ENCODE assay signal across 27 cellular contexts in genomic region chr16:5854027-5854426, GRCh38.
DNase-seq lines count a peak whose midpoint lies in the region; ATAC-seq, FAIRE-seq and TF ChIP-seq lines count a peak whose summit lies in the region.
"Had no signal": no experiment of that assay in that cellular context is flagged by ENCODE, and none has a peak within 500 bp of the region (broad histone marks: within the 10 kb centered on the region; RNA-seq: fewer than 3 reads in every experiment).

No MANE protein-coding gene starts in this region.

- H3K27me3 ChIP-seq in mammary epithelial cell (ENCODE audit: insufficient read depth, low read length): no peaks in the 10 kb centered on the region
- H3K27me3 ChIP-seq in breast epithelium: no peaks in the 10 kb centered on the region
- H3K27me3 ChIP-seq: BLaER1 treated with 17β-estradiol and CSF1 and Interleukin-3, amounts not matched to agents 10 nM and 100 nM had no signal

- H3K27ac ChIP-seq in mammary epithelial cell (ENCODE audit: insufficient read depth, low read depth, low read length): no peak overlapping the region
- H3K27ac ChIP-seq in breast epithelium: no peak overlapping the region
- H3K27ac ChIP-seq in kidney (ENCODE audit: low read depth in 2 of 2, low read length in 2 of 2): no peak overlapping the region
- H3K27ac ChIP-seq: 22Rv1; A549; BLaER1 treated with 17β-estradiol and CSF1 and Interleukin-3, amounts not matched to agents 10 nM and 100 nM had no signal

- POLR2A ChIA-PET in activated CD4-positive, alpha-beta T cell treated with anti-CD3 and anti-CD28 coated beads for 36 hours (lab: Charles Lee): no interaction called here

- dilution Hi-C loops in mammary epithelial cell (cut with HindIII; ENCODE audit: low sequenced_read_pairs): no loop called here

- no peaks in the 10 kb centered on the region for H4K20me1 ChIP-seq in mammary epithelial cell (ENCODE audit: insufficient read depth, low read length)
- H4K20me1 ChIP-seq: BLaER1 treated with 17β-estradiol and CSF1 and Interleukin-3, amounts not matched to agents 10 nM and 100 nM had no signal

- peak; percentile 23 for ATAC-seq in activated CD4-positive, alpha-beta T cell treated with anti-CD3 and anti-CD28 coated beads for 36 hours
- ATAC-seq in stimulated activated effector memory CD8-positive, alpha-beta T cell treated with anti-CD3 and anti-CD28 coated beads, Interleukin-12 subunit alpha, Interleukin-12 subunit beta, amount 100 ng/mL, for 72 hours: peak; percentile 62
- ATAC-seq: A549 had no signal

- H3K79me2 ChIP-seq in mammary epithelial cell (ENCODE audit: insufficient read depth, low read length): no peaks in the 10 kb centered on the region

- in situ Hi-C loops in mammary epithelial cell (cut with MboI; ENCODE audit: low sequenced_read_pairs in 2 of 2): no loop called here

- no peaks in the 10 kb centered on the region for H3K4me1 ChIP-seq in mammary epithelial cell (ENCODE audit: insufficient read depth, low read length)
- no peaks in the 10 kb centered on the region for H3K4me1 ChIP-seq in breast epithelium
- H3K4me1 ChIP-seq in kidney (ENCODE audit: control insufficient read depth in 1 of 2, insufficient read depth in 1 of 2, low read depth in 1 of 2, low read length in 2 of 2): no peaks in the 10 kb centered on the region
- H3K4me1 ChIP-seq: A549; BLaER1 treated with 17β-estradiol and CSF1 and Interleukin-3, amounts not matched to agents 10 nM and 100 nM had no signal

- H3K36me3 ChIP-seq in mammary epithelial cell (ENCODE audit: insufficient read depth, low read length) (no peaks in the 10 kb centered on the region), breast epithelium (no peaks in the 10 kb centered on the region), kidney (ENCODE audit: control insufficient read depth in 1 of 2, insufficient read depth in 2 of 2, low read length in 2 of 2) (no peaks in the 10 kb centered on the region)
- H3K36me3 ChIP-seq: BLaER1 treated with 17β-estradiol and CSF1 and Interleukin-3, amounts not matched to agents 10 nM and 100 nM had no signal

- TF ChIP-seq CTCF in mammary epithelial cell (conservative IDR thresholded peaks at IDR 0.05 in 1 of 2, IDR thresholded peaks at IDR 0.05 in 1 of 2; ENCODE audit: extremely low read depth in 1 of 2, insufficient read depth in 1 of 2, low read depth in 1 of 2, low read length in 2 of 2): no peak
- no peak for TF ChIP-seq CTCF in breast epithelium (IDR thresholded peaks at IDR 0.05)
- TF ChIP-seq CTCF in kidney (IDR thresholded peaks at IDR 0.05; ENCODE audit: borderline replicate concordance, extremely low read depth, insufficient read depth): no peak

- no peak for DNase-seq in activated CD4-positive, alpha-beta T cell treated with anti-CD3 and anti-CD28 coated beads for 36 hours
- DNase-seq in activated CD4-positive, alpha-beta T cell treated with anti-CD3 and anti-CD28 coated beads for 1 hour: no peak
- DNase-seq in mammary epithelial cell: peak; percentile 29
- no peak for DNase-seq in breast epithelium (ENCODE audit: low spot score in 2 of 2)
- DNase-seq in activated T-helper 2 cell treated with anti-CD3 and anti-CD28 coated beads, Interferon-gamma antibody, Interleukin-2, Interleukin-4, amounts not matched to agents 10 μg/mL and 5 μg/mL and 100 μg/mL, durations not matched to agents 14 hours and 24 hours and 36 hours (ENCODE audit: low spot score): no peak
- no peak for DNase-seq in stimulated activated effector memory CD8-positive, alpha-beta T cell treated with anti-CD3 and anti-CD28 coated beads, Interleukin-12 subunit alpha, Interleukin-12 subunit beta, amount 100 ng/mL, for 72 hours (ENCODE audit: low spot score in 2 of 2)
- no peak for DNase-seq in kidney
- no peak for DNase-seq in cerebellar cortex (ENCODE audit: low spot score)
- DNase-seq: AML-193; CD4-positive, alpha-beta memory T cell; CD4-positive, CD25-positive, alpha-beta regulatory T cell; CD8-positive, alpha-beta memory T cell; COR-L47; DMS 273 treated with DMSO at 0.1 percent for 48 hours; DMS153; DMS53; DMS79; DND-41; EL; GDM1 had no signal

- H3K27ac Mint-ChIP-seq in activated CD4-positive, alpha-beta T cell treated with anti-CD3 and anti-CD28 coated beads for 36 hours: no peak overlapping the region
- H3K27ac Mint-ChIP-seq in activated T-helper 2 cell treated with anti-CD3 and anti-CD28 coated beads, Interferon-gamma antibody, Interleukin-2, Interleukin-4, amounts not matched to agents 10 μg/mL and 5 μg/mL and 100 μg/mL, durations not matched to agents 14 hours and 24 hours and 36 hours: peak overlapping the region; percentile 63
- H3K27ac Mint-ChIP-seq in stimulated activated effector memory CD8-positive, alpha-beta T cell treated with anti-CD3 and anti-CD28 coated beads, Interleukin-12 subunit alpha, Interleukin-12 subunit beta, amount 100 ng/mL, for 72 hours: no peak overlapping the region
- H3K27ac Mint-ChIP-seq: B cell; CD14-positive monocyte; CD4-positive, alpha-beta memory T cell; CD4-positive, CD25-positive, alpha-beta regulatory T cell had no signal

- no peak overlapping the region for H3K9ac ChIP-seq in mammary epithelial cell (ENCODE audit: insufficient read depth, low read length)
- no peak overlapping the region for H3K9ac ChIP-seq in kidney (ENCODE audit: low read length in 2 of 2)
- H3K9ac ChIP-seq: BLaER1 treated with 17β-estradiol and CSF1 and Interleukin-3, amounts not matched to agents 10 nM and 100 nM had no signal

- no peak overlapping the region for H3K4me2 ChIP-seq in mammary epithelial cell (ENCODE audit: insufficient read depth, low read depth, low read length)
- H3K4me2 ChIP-seq: A549; BLaER1 treated with 17β-estradiol and CSF1 and Interleukin-3, amounts not matched to agents 10 nM and 100 nM had no signal

- H2AFZ ChIP-seq in mammary epithelial cell (ENCODE audit: low read depth, low read length): no peak overlapping the region

- H3K4me3 ChIP-seq in mammary epithelial cell (replicated peaks in 1 of 3; ENCODE audit: insufficient read depth in 1 of 3, low read depth in 2 of 3, low read length in 3 of 3) (no peak overlapping the region), breast epithelium (no peak overlapping the region), kidney (ENCODE audit: low read length in 2 of 2) (no peak overlapping the region)
- H3K4me3 ChIP-seq: A549; BLaER1 treated with 17β-estradiol and CSF1 and Interleukin-3, amounts not matched to agents 10 nM and 100 nM had no signal

- peaks cover 25% of the 10 kb centered on the region for H3K9me3 ChIP-seq in mammary epithelial cell (replicated peaks; ENCODE audit: insufficient read depth, low read length)
- H3K9me3 ChIP-seq in breast epithelium: no peaks in the 10 kb centered on the region
- H3K9me3 ChIP-seq in kidney (ENCODE audit: control insufficient read depth in 1 of 2, low read length in 2 of 2): peaks cover 2 to 4% of the 10 kb centered on the region in 2 donors
- H3K9me3 ChIP-seq: A549; BLaER1 treated with 17β-estradiol and CSF1 and Interleukin-3, amounts not matched to agents 10 nM and 100 nM had no signal

- H3K27me3 Mint-ChIP-seq in activated CD4-positive, alpha-beta T cell treated with anti-CD3 and anti-CD28 coated beads for 36 hours: no peaks in the 10 kb centered on the region
- no peaks in the 10 kb centered on the region for H3K27me3 Mint-ChIP-seq in activated T-helper 2 cell treated with anti-CD3 and anti-CD28 coated beads, Interferon-gamma antibody, Interleukin-2, Interleukin-4, amounts not matched to agents 10 μg/mL and 5 μg/mL and 100 μg/mL, durations not matched to agents 14 hours and 24 hours and 36 hours (ENCODE audit: low read depth)
- H3K27me3 Mint-ChIP-seq: B cell; CD4-positive, CD25-positive, alpha-beta regulatory T cell; CD8-positive, alpha-beta memory T cell had no signal

- H3K4me1 Mint-ChIP-seq in activated CD4-positive, alpha-beta T cell treated with anti-CD3 and anti-CD28 coated beads for 36 hours: no peaks in the 10 kb centered on the region
- H3K4me1 Mint-ChIP-seq in activated T-helper 2 cell treated with anti-CD3 and anti-CD28 coated beads, Interferon-gamma antibody, Interleukin-2, Interleukin-4, amounts not matched to agents 10 μg/mL and 5 μg/mL and 100 μg/mL, durations not matched to agents 14 hours and 24 hours and 36 hours (ENCODE audit: low read depth): peaks cover 2% of the 10 kb centered on the region
- H3K4me1 Mint-ChIP-seq in stimulated activated effector memory CD8-positive, alpha-beta T cell treated with anti-CD3 and anti-CD28 coated beads, Interleukin-12 subunit alpha, Interleukin-12 subunit beta, amount 100 ng/mL, for 72 hours: no peaks in the 10 kb centered on the region
- H3K4me1 Mint-ChIP-seq: B cell; CD14-positive monocyte; CD4-positive, alpha-beta memory T cell; CD4-positive, CD25-positive, alpha-beta regulatory T cell; CD8-positive, alpha-beta memory T cell had no signal

- H3K36me3 Mint-ChIP-seq in activated CD4-positive, alpha-beta T cell treated with anti-CD3 and anti-CD28 coated beads for 36 hours (ENCODE audit: low read depth): no peaks in the 10 kb centered on the region
- H3K36me3 Mint-ChIP-seq in activated T-helper 2 cell treated with anti-CD3 and anti-CD28 coated beads, Interferon-gamma antibody, Interleukin-2, Interleukin-4, amounts not matched to agents 10 μg/mL and 5 μg/mL and 100 μg/mL, durations not matched to agents 14 hours and 24 hours and 36 hours (ENCODE audit: low read depth): no peaks in the 10 kb centered on the region
- H3K36me3 Mint-ChIP-seq in stimulated activated effector memory CD8-positive, alpha-beta T cell treated with anti-CD3 and anti-CD28 coated beads, Interleukin-12 subunit alpha, Interleukin-12 subunit beta, amount 100 ng/mL, for 72 hours: no peaks in the 10 kb centered on the region
- H3K36me3 Mint-ChIP-seq: CD14-positive monocyte; CD4-positive, alpha-beta memory T cell; CD4-positive, CD25-positive, alpha-beta regulatory T cell; CD8-positive, alpha-beta memory T cell had no signal

- FAIRE-seq in kidney (lab: Jason Lieb, UNC): no peak
- FAIRE-seq: A549, GM12891, GM18507 had no signal

- intact Hi-C loops in activated CD4-positive, alpha-beta T cell treated with anti-CD3 and anti-CD28 coated beads for 36 hours (cut with DNase I, micrococcal nuclease): no loop called here
- intact Hi-C loops in mammary epithelial cell (cut with micrococcal nuclease): no loop called here
- intact Hi-C loops in breast epithelium (cut with DNase I; ENCODE audit: low total_unique reads): no loop called here
- intact Hi-C loops in activated T-helper 2 cell treated with anti-CD3 and anti-CD28 coated beads, Interferon-gamma antibody, Interleukin-2, Interleukin-4, amounts not matched to agents 10 μg/mL and 5 μg/mL and 100 μg/mL, durations not matched to agents 14 hours and 24 hours and 36 hours (cut with micrococcal nuclease): no loop called here
- intact Hi-C loops in kidney (cut with DNase I): no loop called here

- BruUV-seq in mammary epithelial cell (replicated peaks; lab: Mats Ljungman, UMichigan): no TSS peak

- H3K4me3 Mint-ChIP-seq in activated CD4-positive, alpha-beta T cell treated with anti-CD3 and anti-CD28 coated beads for 36 hours: no peak overlapping the region
- H3K4me3 Mint-ChIP-seq in activated T-helper 2 cell treated with anti-CD3 and anti-CD28 coated beads, Interferon-gamma antibody, Interleukin-2, Interleukin-4, amounts not matched to agents 10 μg/mL and 5 μg/mL and 100 μg/mL, durations not matched to agents 14 hours and 24 hours and 36 hours (ENCODE audit: low read depth): no peak overlapping the region
- H3K4me3 Mint-ChIP-seq in stimulated activated effector memory CD8-positive, alpha-beta T cell treated with anti-CD3 and anti-CD28 coated beads, Interleukin-12 subunit alpha, Interleukin-12 subunit beta, amount 100 ng/mL, for 72 hours: no peak overlapping the region
- H3K4me3 Mint-ChIP-seq: B cell; CD14-positive monocyte; CD4-positive, alpha-beta memory T cell; CD4-positive, CD25-positive, alpha-beta regulatory T cell; CD8-positive, alpha-beta memory T cell had no signal

- no peak for TF ChIP-seq POLR2A in breast epithelium (IDR thresholded peaks at IDR 0.05)

- CTCF ChIA-PET in activated CD4-positive, alpha-beta T cell treated with anti-CD3 and anti-CD28 coated beads for 36 hours (lab: Charles Lee): no interaction called here
- CTCF ChIA-PET in mammary epithelial cell (lab: Charles Lee; ENCODE audit: low non-redundant PET): no interaction called here

- WGBS in mammary epithelial cell (ENCODE audit: low coverage, missing lambda C conversion rate): 67% methylated on average over 4 of the region's 5 CpGs

- H3K9me3 Mint-ChIP-seq in activated CD4-positive, alpha-beta T cell treated with anti-CD3 and anti-CD28 coated beads for 36 hours (ENCODE audit: low read depth): peaks cover 3% of the 10 kb centered on the region
- H3K9me3 Mint-ChIP-seq in activated T-helper 2 cell treated with anti-CD3 and anti-CD28 coated beads, Interferon-gamma antibody, Interleukin-2, Interleukin-4, amounts not matched to agents 10 μg/mL and 5 μg/mL and 100 μg/mL, durations not matched to agents 14 hours and 24 hours and 36 hours: peaks cover 13% of the 10 kb centered on the region
- H3K9me3 Mint-ChIP-seq in stimulated activated effector memory CD8-positive, alpha-beta T cell treated with anti-CD3 and anti-CD28 coated beads, Interleukin-12 subunit alpha, Interleukin-12 subunit beta, amount 100 ng/mL, for 72 hours: no peaks in the 10 kb centered on the region
